In genomic region chr9:101467690-101468089, GRCh38 we compare ENCODE assay signal across 23 cellular contexts. TPM values are rescaled to one million over a fixed set of nuclear protein-coding genes. Genes with fewer than 3 reads are reported as not detected.
DNase-seq lines count a peak whose midpoint lies in the region; TF ChIP-seq lines count a peak whose summit lies in the region.
"Had no signal": no experiment of that assay in that cellular context is flagged by ENCODE, and none has a peak within 500 bp of the region (broad histone marks: within the 10 kb centered on the region; RNA-seq: fewer than 3 reads in every experiment).

No MANE protein-coding gene starts in this region.

- no peak overlapping the region for H3K27ac Mint-ChIP-seq in H9
- H3K27ac Mint-ChIP-seq in activated naive CD8-positive, alpha-beta T cell treated with anti-CD3 and anti-CD28 coated beads for 36 hours, result no peak overlapping the region
- H3K27ac Mint-ChIP-seq: CD4-positive, alpha-beta T cell had no signal

- no peak overlapping the region for H2BK5ac ChIP-seq in H9 (ENCODE audit: insufficient read length, low read length)

- no peak overlapping the region for H2AK5ac ChIP-seq in H9 (ENCODE audit: insufficient read length, low read length)

- no peak overlapping the region for H3K14ac ChIP-seq in H9 (ENCODE audit: insufficient read depth, low read length)

- no peak overlapping the region for H4K5ac ChIP-seq in H9 (ENCODE audit: insufficient read length, low read depth, low read length)

- H2BK15ac ChIP-seq in H9 (ENCODE audit: low read depth, low read length), result no peak overlapping the region

- H3K27ac ChIP-seq in H9 (ENCODE audit: insufficient read length, low read depth, low read length), result no peak overlapping the region
- H3K27ac ChIP-seq: A549; BLaER1 treated with 17β-estradiol and CSF1 and Interleukin-3, amounts not matched to agents 10 nM and 100 nM; HL-60 had no signal

- in situ Hi-C loops in SK-MEL-5 (cut with HindIII; ENCODE audit: low pct_unique_long_range_greater_than_20kb, low sequenced_read_pairs), result no loop called here

- H3K79me1 ChIP-seq in H9 (ENCODE audit: insufficient read depth, low read depth, low read length, poor library complexity, severe bottlenecking), result no peaks in the 10 kb centered on the region

- H4K91ac ChIP-seq in H9 (ENCODE audit: insufficient read length, low read depth, low read length), result no peak overlapping the region

- H3K9me3 ChIP-seq in H9 (ENCODE audit: control insufficient read depth, low read depth, low read length), result no peaks in the 10 kb centered on the region
- H3K9me3 ChIP-seq: A549; BLaER1 treated with 17β-estradiol and CSF1 and Interleukin-3, amounts not matched to agents 10 nM and 100 nM had no signal

- no peak overlapping the region for H3K4ac ChIP-seq in H9 (ENCODE audit: low read depth, low read length)

- H3K23me2 ChIP-seq in H9 (ENCODE audit: insufficient read length, low read depth, low read length, poor library complexity, severe bottlenecking), result no peaks in the 10 kb centered on the region

- H2BK120ac ChIP-seq in H9 (ENCODE audit: low read depth, low read length, poor library complexity, severe bottlenecking), result no peak overlapping the region

- no peak overlapping the region for H3K56ac ChIP-seq in H9 (ENCODE audit: insufficient read length, low read depth, low read length)

- no peaks in the 10 kb centered on the region for H3K36me3 Mint-ChIP-seq in H9 (ENCODE audit: insufficient read depth in 1 of 3, low read depth in 3 of 3)
- H3K36me3 Mint-ChIP-seq in activated naive CD8-positive, alpha-beta T cell treated with anti-CD3 and anti-CD28 coated beads for 36 hours, result no peaks in the 10 kb centered on the region
- H3K36me3 Mint-ChIP-seq: IgD-negative memory B cell had no signal

- DNase-seq in SK-MEL-5 (ENCODE audit: low read depth, low spot score) (peak; percentile 35), foreskin melanocyte (peak; percentile 63), pons (ENCODE audit: low spot score) (peak; percentile 53), NCI-H345 (lab: John Stamatoyannopoulos, UW) (no peak), activated gamma-delta T cell treated with Interleukin-2 at 50 U/mL for 16 hours (no peak), H9 (no peak)
- DNase-seq in activated naive CD8-positive, alpha-beta T cell treated with anti-CD3 and anti-CD28 coated beads for 36 hours, result no peak
- DNase-seq: AML-193; CD4-positive, alpha-beta T cell; DMS 273 treated with DMSO at 0.1 percent for 48 hours; DMS79; EL; GDM1; NCI-H1092; NCI-H1436; NCI-H187 treated with DMSO at 0.1 percent for 48 hours; NCI-H524; NCI-H774 had no signal

- H3K4me1 Mint-ChIP-seq in H9, result peaks cover 25 to 28% of the 10 kb centered on the region in 2 experiments
- H3K4me1 Mint-ChIP-seq in activated naive CD8-positive, alpha-beta T cell treated with anti-CD3 and anti-CD28 coated beads for 36 hours, result peaks cover 2% of the 10 kb centered on the region
- H3K4me1 Mint-ChIP-seq: IgD-negative memory B cell had no signal

- no peaks in the 10 kb centered on the region for H3K9me3 Mint-ChIP-seq in H9
- no peaks in the 10 kb centered on the region for H3K9me3 Mint-ChIP-seq in activated naive CD8-positive, alpha-beta T cell treated with anti-CD3 and anti-CD28 coated beads for 36 hours
- H3K9me3 Mint-ChIP-seq: CD4-positive, alpha-beta T cell; IgD-negative memory B cell had no signal

- H2BK20ac ChIP-seq in H9 (ENCODE audit: low read depth, low read length, poor library complexity, severe bottlenecking), result no peak overlapping the region

- H3K4me1 ChIP-seq in H9 (ENCODE audit: insufficient read depth, low read length), result no peaks in the 10 kb centered on the region; the same call in none of the 2 replicates

- H3K27me3 Mint-ChIP-seq in H9 (ENCODE audit: low read depth), result no peaks in the 10 kb centered on the region; the same call in 1 of the 2 replicates
- peaks cover 36% of the 10 kb centered on the region for H3K27me3 Mint-ChIP-seq in activated naive CD8-positive, alpha-beta T cell treated with anti-CD3 and anti-CD28 coated beads for 36 hours

- H3K18ac ChIP-seq in H9 (ENCODE audit: insufficient read length, low read depth, low read length), result no peak overlapping the region

- no peak overlapping the region for H2AFZ ChIP-seq in H9 (ENCODE audit: low read length)

- no peak overlapping the region for H3K4me2 ChIP-seq in H9 (ENCODE audit: insufficient read depth, insufficient read length, low read length)
- H3K4me2 ChIP-seq: A549; BLaER1 treated with 17β-estradiol and CSF1 and Interleukin-3, amounts not matched to agents 10 nM and 100 nM had no signal

- no peaks in the 10 kb centered on the region for H3K79me2 ChIP-seq in H9 (ENCODE audit: insufficient read depth, low read length)

- H3T11ph ChIP-seq in H9 (ENCODE audit: low read length), result no peak overlapping the region

- H3K9ac ChIP-seq in H9 (ENCODE audit: extremely low read depth, insufficient read length, low read length), result no peak overlapping the region
- H3K9ac ChIP-seq: BLaER1 treated with 17β-estradiol and CSF1 and Interleukin-3, amounts not matched to agents 10 nM and 100 nM had no signal

- WGBS in H9 (ENCODE audit: extremely low coverage, insufficient read length, low lambda C conversion rate), result no CpG with 5 or more reads among the region's 3 CpGs

- no peaks in the 10 kb centered on the region for H4K20me1 ChIP-seq in H9 (ENCODE audit: control insufficient read depth, insufficient read depth, insufficient read length)
- H4K20me1 ChIP-seq: BLaER1 treated with 17β-estradiol and CSF1 and Interleukin-3, amounts not matched to agents 10 nM and 100 nM had no signal

- no peaks in the 10 kb centered on the region for H3K27me3 ChIP-seq in H9 (ENCODE audit: insufficient read depth, low read length)
- H3K27me3 ChIP-seq: BLaER1 treated with 17β-estradiol and CSF1 and Interleukin-3, amounts not matched to agents 10 nM and 100 nM had no signal

- no peak overlapping the region for H4K8ac ChIP-seq in H9 (replicated peaks; ENCODE audit: insufficient read length, low read depth, low read length)

- TF ChIP-seq CTCF in H9 (conservative IDR thresholded peaks at IDR 0.05), result no peak

- no peak overlapping the region for H2BK12ac ChIP-seq in H9 (ENCODE audit: insufficient read length, low read depth, low read length)

- H3K23ac ChIP-seq in H9 (ENCODE audit: insufficient read length, low read depth, low read length), result no peak overlapping the region

- H3K4me3 Mint-ChIP-seq in H9, result no peak overlapping the region
- no peak overlapping the region for H3K4me3 Mint-ChIP-seq in activated naive CD8-positive, alpha-beta T cell treated with anti-CD3 and anti-CD28 coated beads for 36 hours
- H3K4me3 Mint-ChIP-seq: CD4-positive, alpha-beta T cell; IgD-negative memory B cell had no signal

RNA-seq across cellular contexts. Expression of gene ALDOB, which starts 32.1 kb away (rescaled TPM):
- total RNA-seq in SK-MEL-5 (2014; rRNA removed; shearing (Covaris generic)), result not detected in 2 replicates
- polyA plus RNA-seq in SK-MEL-5 (2015; cell fraction: cytosol; rRNA removed), result not detected in 2 replicates
- not detected in 2 replicates for polyA plus RNA-seq in SK-MEL-5 (2015; cell fraction: nucleus; rRNA removed)
- not detected in 2 replicates for total RNA-seq in H9 (2021)
- total RNA-seq in activated naive CD8-positive, alpha-beta T cell treated with anti-CD3 and anti-CD28 coated beads for 36 hours, result not detected
- total RNA-seq: CD4-positive, alpha-beta T cell; H1 had no signal
- polyA plus RNA-seq: A549, H1 had no signal

Comparison
In these comparisons a context has a peak if more than half of its experiments do, and no peak if none do; other contexts are left out.
1. DNase-seq: peak in SK-MEL-5 (single experiment), foreskin melanocyte (single experiment) and pons (single experiment); none in NCI-H345 (single experiment), activated gamma-delta T cell treated with Interleukin-2 at 50 U/mL for 16 hours (single experiment), H9 (single experiment) and activated naive CD8-positive, alpha-beta T cell treated with anti-CD3 and anti-CD28 coated beads for 36 hours (single experiment).